In genomic region chr1:26692793-26693490, GRCh38 we compare ENCODE assay signal across 1 cellular context.
TF ChIP-seq lines count a peak whose summit lies in the region.

No MANE protein-coding gene starts in this region.

TF ChIP-seq in K562, 482 proteins besides CTCF, POLR2A, EP300 and RAD21 (continued from another document and continues in another):
- TF ChIP-seq FUS (optimal IDR thresholded peaks at IDR 0.05; ENCODE audit: low read depth, low read length) (no peak), HNRNPUL1 (IDR thresholded peaks at IDR 0.05; ENCODE audit: low read length) (no peak), PTTG1 (tag; IDR thresholded peaks at IDR 0.05; ENCODE audit: low read depth) (no peak), YY1 (IDR thresholded peaks at IDR 0.05; ENCODE audit: borderline replicate concordance in 1 of 3, control insufficient read depth in 1 of 3, extremely low read depth in 1 of 3, insufficient read depth in 3 of 3, insufficient read length in 1 of 3, insufficient replicate concordance in 2 of 3, low read depth in 1 of 3, low read length in 2 of 3) (peak; percentile 11 to 87 (median 84)), HCFC1 (IDR thresholded peaks at IDR 0.05; ENCODE audit: low read depth, low read length) (peak; percentile 66), MCM7 (IDR thresholded peaks at IDR 0.05) (no peak), ESRRB (CRISPR knock-in tag; IDR thresholded peaks at IDR 0.05; ENCODE audit: borderline replicate concordance) (no peak), CAMTA2 (CRISPR knock-in tag; conservative IDR thresholded peaks at IDR 0.05) (peak; percentile 62; the same call in 1 of the 2 replicates), ZEB2 (IDR thresholded peaks at IDR 0.05) (no peak; the same call in 1 of the 2 replicates), ARID1B (IDR thresholded peaks at IDR 0.05) (peak; percentile 75), ARID4B (CRISPR knock-in tag; IDR thresholded peaks at IDR 0.05) (peak; percentile 51; the same call in 1 of the 2 replicates), CEBPG (CRISPR knock-in tag; IDR thresholded peaks at IDR 0.05) (no peak; the same call in 1 of the 2 replicates), CEBPG (tag; conservative IDR thresholded peaks at IDR 0.05 in 1 of 2, IDR thresholded peaks at IDR 0.05 in 1 of 2) (no peak), SETDB1 (IDR thresholded peaks at IDR 0.05; ENCODE audit: low read length) (no peak), ATF6 (CRISPR knock-in tag; IDR thresholded peaks at IDR 0.05) (peak; percentile 80; the same call in 1 of the 2 replicates), SP2 (IDR thresholded peaks at IDR 0.05; ENCODE audit: extremely low read depth, low read depth, low read length, poor library complexity, severe bottlenecking) (no peak), HSF4 (CRISPR knock-in tag; IDR thresholded peaks at IDR 0.05; ENCODE audit: borderline replicate concordance) (no peak), ARID3A (IDR thresholded peaks at IDR 0.05; ENCODE audit: borderline replicate concordance, low read depth, low read length) (peak; percentile 55; the same call in 1 of the 2 replicates), NR4A1 (CRISPR knock-in tag; IDR thresholded peaks at IDR 0.05) (no peak), NR4A1 (tag; IDR thresholded peaks at IDR 0.05) (peak; percentile 73), ZNF561 (CRISPR knock-in tag; conservative IDR thresholded peaks at IDR 0.05) (0 out of 2 replicates have a peak, but pooled peaks have one; percentile 3), ZNF143 (CRISPR knock-in tag; IDR thresholded peaks at IDR 0.05) (no peak), PKNOX1 (IDR thresholded peaks at IDR 0.05) (peak; percentile 72), SRF (CRISPR knock-in tag; IDR thresholded peaks at IDR 0.05) (peak in 1 of 2 experiments; percentile 93; a peak in 2 of 4 replicates), HNRNPH1 (optimal IDR thresholded peaks at IDR 0.05; ENCODE audit: low read depth, low read length) (no peak), CREBBP (IDR thresholded peaks at IDR 0.05; ENCODE audit: low read depth, low read length) (no peak), ZNF282 (CRISPR knock-in tag; IDR thresholded peaks at IDR 0.05) (no peak), HIVEP1 (CRISPR knock-in tag; IDR thresholded peaks at IDR 0.05) (peak; percentile 7; the same call in 1 of the 2 replicates), NFE2L1 (tag; IDR thresholded peaks at IDR 0.05; ENCODE audit: borderline replicate concordance, low read depth) (no peak), CTCFL (IDR thresholded peaks at IDR 0.05; ENCODE audit: borderline replicate concordance, insufficient read depth, low read depth, low read length, poor library complexity, severe bottlenecking) (peak; percentile 0), ZNF121 (CRISPR knock-in tag; conservative IDR thresholded peaks at IDR 0.05) (peak; percentile 97), ZKSCAN1 (IDR thresholded peaks at IDR 0.05; ENCODE audit: low read depth, low read length) (peak; percentile 49; the same call in 1 of the 2 replicates), MCM3 (IDR thresholded peaks at IDR 0.05) (no peak), HDGF (IDR thresholded peaks at IDR 0.05) (no peak), SRSF1 (IDR thresholded peaks at IDR 0.05; ENCODE audit: low read depth, low read length) (no peak), ZNF444 (CRISPR knock-in tag; IDR thresholded peaks at IDR 0.05) (peak; percentile 67), PHB (CRISPR knock-in tag; IDR thresholded peaks at IDR 0.05) (no peak), ZFP30 (CRISPR knock-in tag; IDR thresholded peaks at IDR 0.05; ENCODE audit: borderline replicate concordance) (no peak), ZBTB7A (IDR thresholded peaks at IDR 0.05; ENCODE audit: borderline replicate concordance, control insufficient read depth, low read depth, low read length) (peak; percentile 98), ZNF778 (CRISPR knock-in tag; IDR thresholded peaks at IDR 0.05) (no peak), MLLT1 (IDR thresholded peaks at IDR 0.05) (peak; percentile 5 to 94; a peak in 3 of 4 replicates), NFRKB (IDR thresholded peaks at IDR 0.05; ENCODE audit: low read depth) (peak; percentile 94), THAP7 (CRISPR knock-in tag; IDR thresholded peaks at IDR 0.05) (no peak), SMARCB1 (IDR thresholded peaks at IDR 0.05; ENCODE audit: insufficient read length, low read depth) (no peak), ZNF79 (CRISPR knock-in tag; IDR thresholded peaks at IDR 0.05; ENCODE audit: low read depth) (no peak), ZNF740 (CRISPR knock-in tag; IDR thresholded peaks at IDR 0.05) (peak; percentile 43; the same call in 1 of the 2 replicates), ZNF740 (tag; IDR thresholded peaks at IDR 0.05) (no peak), ESRRA (IDR thresholded peaks at IDR 0.05; ENCODE audit: borderline replicate concordance, low read depth) (peak; percentile 91; the same call in 1 of the 2 replicates), SMAD4 (CRISPR knock-in tag; conservative IDR thresholded peaks at IDR 0.05) (peak; percentile 88), NFIC (IDR thresholded peaks at IDR 0.05) (peak; percentile 58; the same call in 1 of the 2 replicates), ZZZ3 (IDR thresholded peaks at IDR 0.05) (0 out of 2 replicates have a peak, but pooled peaks have one; percentile 34), L3MBTL2 (IDR thresholded peaks at IDR 0.05) (peak; percentile 95), IRF2 (CRISPR knock-in tag; IDR thresholded peaks at IDR 0.05) (no peak), ZNF280A (IDR thresholded peaks at IDR 0.05; ENCODE audit: low read depth, partially characterized antibody) (no peak), SPI1 (IDR thresholded peaks at IDR 0.05; ENCODE audit: borderline replicate concordance, low read depth, low read length) (0 out of 2 replicates have a peak, but pooled peaks have one; percentile 11), RB1 (IDR thresholded peaks at IDR 0.05; ENCODE audit: low read depth) (peak; percentile 76), YBX1 (IDR thresholded peaks at IDR 0.05) (no peak)
